In genomic region chr4:6938237-6938636, GRCh38 we compare ENCODE assay signal across 1 cellular context.
A peak's percentile ranks its signal among the peaks of the same experiment; 100 is the strongest.
TF ChIP-seq lines count a peak whose summit lies in the region.

No MANE protein-coding gene starts in this region.

TF ChIP-seq in GM12878, 131 proteins besides CTCF, POLR2A, EP300 and RAD21 (continued from another document and continues in another):
- TF ChIP-seq E2F8 (IDR thresholded peaks at IDR 0.05; ENCODE audit: low read depth, partially characterized antibody) (no peak), IRF5 (IDR thresholded peaks at IDR 0.05; ENCODE audit: borderline replicate concordance) (no peak), TCF3 (IDR thresholded peaks at IDR 0.05; ENCODE audit: borderline replicate concordance, insufficient read depth, low read depth, low read length) (peak; percentile 96), JUNB (IDR thresholded peaks at IDR 0.05) (no peak), ELK1 (IDR thresholded peaks at IDR 0.05; ENCODE audit: low read depth, low read length) (no peak), SREBF2 (IDR thresholded peaks at IDR 0.05; ENCODE audit: low read length) (no peak), POLR2AphosphoS2 (IDR thresholded peaks at IDR 0.05; ENCODE audit: low read depth, low read length) (no peak), KLF5 (IDR thresholded peaks at IDR 0.05; ENCODE audit: partially characterized antibody) (no peak), KDM1A (IDR thresholded peaks at IDR 0.05; ENCODE audit: borderline replicate concordance) (no peak), GATAD2B (conservative IDR thresholded peaks at IDR 0.05; ENCODE audit: low read depth) (no peak), HSF1 (IDR thresholded peaks at IDR 0.05; ENCODE audit: low read depth, low read length) (no peak), KAT2A (conservative IDR thresholded peaks at IDR 0.05; ENCODE audit: control insufficient read depth, low read depth, low read length) (no peak), EED (IDR thresholded peaks at IDR 0.05; ENCODE audit: low read depth) (peak; percentile 95), PKNOX1 (IDR thresholded peaks at IDR 0.05) (no peak), JUND (IDR thresholded peaks at IDR 0.05; ENCODE audit: low read depth, low read length) (no peak), GABPA (IDR thresholded peaks at IDR 0.05; ENCODE audit: low read depth) (no peak), SMAD5 (IDR thresholded peaks at IDR 0.05; ENCODE audit: low read depth) (no peak), BRCA1 (IDR thresholded peaks at IDR 0.05; ENCODE audit: low read depth, low read length) (no peak), E2F4 (IDR thresholded peaks at IDR 0.05; ENCODE audit: low read depth, low read length) (no peak), SMAD1 (IDR thresholded peaks at IDR 0.05; ENCODE audit: low read depth, partially characterized antibody) (no peak), TCF12 (IDR thresholded peaks at IDR 0.05; ENCODE audit: low read depth, low read length) (peak; percentile 88), PAX8 (IDR thresholded peaks at IDR 0.05) (no peak), PRDM15 (CRISPR knock-in tag; IDR thresholded peaks at IDR 0.05) (no peak), NFYA (IDR thresholded peaks at IDR 0.05; ENCODE audit: borderline replicate concordance, low read depth, low read length) (no peak), HDGF (IDR thresholded peaks at IDR 0.05) (no peak), MYB (IDR thresholded peaks at IDR 0.05; ENCODE audit: borderline replicate concordance, low read depth, low read length) (no peak), SIX5 (IDR thresholded peaks at IDR 0.05; ENCODE audit: low read depth, low read length, severe bottlenecking) (no peak), ZBTB40 (IDR thresholded peaks at IDR 0.05; ENCODE audit: borderline replicate concordance) (no peak), NRF1 (conservative IDR thresholded peaks at IDR 0.05; ENCODE audit: low read depth, low read length) (no peak), ZBED1 (IDR thresholded peaks at IDR 0.05; ENCODE audit: borderline replicate concordance) (no peak), CHD4 (IDR thresholded peaks at IDR 0.05) (no peak), PAX5 (IDR thresholded peaks at IDR 0.05; ENCODE audit: borderline replicate concordance, low read depth, low read length) (peak; percentile 74; the same call in 1 of the 2 replicates), ATF7 (IDR thresholded peaks at IDR 0.05; ENCODE audit: low read depth) (no peak), PML (IDR thresholded peaks at IDR 0.05; ENCODE audit: low read length) (no peak), ZZZ3 (IDR thresholded peaks at IDR 0.05; ENCODE audit: control insufficient read depth, insufficient read length, low read depth) (no peak), HDAC6 (IDR thresholded peaks at IDR 0.05; ENCODE audit: unreplicated experiment) (no peak), RELB (IDR thresholded peaks at IDR 0.05; ENCODE audit: low read depth) (no peak), NR2F1 (conservative IDR thresholded peaks at IDR 0.05) (no peak), HCFC1 (IDR thresholded peaks at IDR 0.05; ENCODE audit: low read length) (no peak), NR2C1 (IDR thresholded peaks at IDR 0.05) (no peak), MLLT1 (IDR thresholded peaks at IDR 0.05) (no peak), BHLHE40 (IDR thresholded peaks at IDR 0.05; ENCODE audit: borderline replicate concordance in 1 of 2, low read depth in 2 of 2, low read length in 1 of 2) (peak; percentile 45 to 58; a peak in 3 of 4 replicates)
